In the genomic region with DNA sequence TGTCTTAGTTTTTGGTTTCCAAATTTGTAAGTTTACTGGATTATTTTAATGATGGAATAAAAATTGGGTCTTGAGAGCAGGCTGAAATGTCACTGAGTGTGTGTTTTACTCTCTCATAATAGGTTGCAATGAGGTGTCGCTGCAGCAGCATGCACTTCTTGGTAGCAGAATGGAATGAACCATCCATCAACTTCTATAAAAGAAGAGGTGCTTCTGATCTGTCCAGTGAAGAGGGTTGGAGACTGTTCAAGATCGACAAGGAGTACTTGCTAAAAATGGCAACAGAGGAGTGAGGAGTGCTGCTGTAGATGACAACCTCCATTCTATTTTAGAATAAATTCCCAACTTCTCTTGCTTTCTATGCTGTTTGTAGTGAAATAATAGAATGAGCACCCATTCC, we compare ENCODE assay signal across 9 cellular contexts. TPM values are rescaled to one million over a fixed set of nuclear protein-coding genes. Genes with fewer than 3 reads are reported as not detected.
DNase-seq lines count a peak whose midpoint lies in the region; ATAC-seq lines count a peak whose summit lies in the region.
"Had no signal": no experiment of that assay in that cellular context is flagged by ENCODE, and none has a peak within 500 bp of the region (broad histone marks: within the 10 kb centered on the region; RNA-seq: fewer than 3 reads in every experiment).

No MANE protein-coding gene starts in this region.

- peak overlapping the region; percentile 93 for H3K4me3 Mint-ChIP-seq in activated naive CD8-positive, alpha-beta T cell treated with anti-CD3 and anti-CD28 coated beads, Interleukin-2, amount 10 ng/mL, durations not matched to agents 7 days and 5 days
- H3K4me3 Mint-ChIP-seq in stimulated activated effector memory CD8-positive, alpha-beta T cell treated with anti-CD3 and anti-CD28 coated beads, Interleukin-12 subunit alpha, Interleukin-12 subunit beta, amount 100 ng/mL, for 72 hours: peak overlapping the region; percentile 88

- peak overlapping the region; percentile 97 for H3K27ac Mint-ChIP-seq in activated naive CD8-positive, alpha-beta T cell treated with anti-CD3 and anti-CD28 coated beads, Interleukin-2, amount 10 ng/mL, durations not matched to agents 7 days and 5 days
- H3K27ac Mint-ChIP-seq in stimulated activated effector memory CD8-positive, alpha-beta T cell treated with anti-CD3 and anti-CD28 coated beads, Interleukin-12 subunit alpha, Interleukin-12 subunit beta, amount 100 ng/mL, for 72 hours: no peak overlapping the region

- ATAC-seq in activated naive CD8-positive, alpha-beta T cell treated with anti-CD3 and anti-CD28 coated beads, Interleukin-2, amount 10 ng/mL, durations not matched to agents 7 days and 5 days (ENCODE audit: low read depth): no peak
- ATAC-seq in right cardiac atrium (peak in 1 of 2 donors; percentile 33), GM21528 (IDR thresholded peaks at IDR 0.05; ENCODE audit: low FRiP score, unreplicated experiment) (no peak)
- no peak for ATAC-seq in stimulated activated effector memory CD8-positive, alpha-beta T cell treated with anti-CD3 and anti-CD28 coated beads, Interleukin-12 subunit alpha, Interleukin-12 subunit beta, amount 100 ng/mL, for 72 hours

- 46% methylated on average over 2 of the region's 2 CpGs for WGBS in right cardiac atrium

- peak overlapping the region; percentile 75 for H3K4me3 ChIP-seq in right cardiac atrium (ENCODE audit: low read length)

- H3K9me3 Mint-ChIP-seq in activated naive CD8-positive, alpha-beta T cell treated with anti-CD3 and anti-CD28 coated beads, Interleukin-2, amount 10 ng/mL, durations not matched to agents 7 days and 5 days: no peaks in the 10 kb centered on the region
- H3K9me3 Mint-ChIP-seq in stimulated activated effector memory CD8-positive, alpha-beta T cell treated with anti-CD3 and anti-CD28 coated beads, Interleukin-12 subunit alpha, Interleukin-12 subunit beta, amount 100 ng/mL, for 72 hours: no peaks in the 10 kb centered on the region

- peaks cover 18% of the 10 kb centered on the region for H3K36me3 Mint-ChIP-seq in activated naive CD8-positive, alpha-beta T cell treated with anti-CD3 and anti-CD28 coated beads, Interleukin-2, amount 10 ng/mL, durations not matched to agents 7 days and 5 days
- peaks cover 43% of the 10 kb centered on the region for H3K36me3 Mint-ChIP-seq in stimulated activated effector memory CD8-positive, alpha-beta T cell treated with anti-CD3 and anti-CD28 coated beads, Interleukin-12 subunit alpha, Interleukin-12 subunit beta, amount 100 ng/mL, for 72 hours

- peaks cover 1% of the 10 kb centered on the region for H3K4me1 ChIP-seq in right cardiac atrium (ENCODE audit: control insufficient read depth, insufficient read depth, low read length)

- POLR2A ChIA-PET in activated naive CD8-positive, alpha-beta T cell treated with anti-CD3 and anti-CD28 coated beads, Interleukin-2, amount 10 ng/mL, durations not matched to agents 7 days and 5 days (lab: Charles Lee): interaction anchor here (4.7 kb wide), 1 partner anchor 116 kb away, joined by 59 read pairs; no protein-coding TSS in a partner anchor

- H3K27ac ChIP-seq in right cardiac atrium (ENCODE audit: low read length): no peak overlapping the region

- DNase-seq in M059J (ENCODE audit: low read depth) (peak; percentile 38), right cardiac atrium (no peak), GOT3 (lab: John Stamatoyannopoulos, UW) (no peak), hepatic stellate cell (ENCODE audit: low spot score) (no peak), SIG-M5 treated with dmso at 0.1 percent for 504 hours (lab: John Stamatoyannopoulos, UW; ENCODE audit: unreplicated experiment) (no peak)
- no peak for DNase-seq in activated naive CD8-positive, alpha-beta T cell treated with anti-CD3 and anti-CD28 coated beads, Interleukin-2, amount 10 ng/mL, durations not matched to agents 7 days and 5 days
- no peak for DNase-seq in stimulated activated effector memory CD8-positive, alpha-beta T cell treated with anti-CD3 and anti-CD28 coated beads, Interleukin-12 subunit alpha, Interleukin-12 subunit beta, amount 100 ng/mL, for 72 hours (ENCODE audit: low spot score in 2 of 2)
- DNase-seq: effector CD4-positive, alpha-beta T cell had no signal

- intact Hi-C loops in right cardiac atrium (cut with DNase I): no loop called here

- peaks cover 27% of the 10 kb centered on the region for H3K4me1 Mint-ChIP-seq in activated naive CD8-positive, alpha-beta T cell treated with anti-CD3 and anti-CD28 coated beads, Interleukin-2, amount 10 ng/mL, durations not matched to agents 7 days and 5 days
- peaks cover 27% of the 10 kb centered on the region for H3K4me1 Mint-ChIP-seq in stimulated activated effector memory CD8-positive, alpha-beta T cell treated with anti-CD3 and anti-CD28 coated beads, Interleukin-12 subunit alpha, Interleukin-12 subunit beta, amount 100 ng/mL, for 72 hours

- H3K9me3 ChIP-seq in right cardiac atrium (ENCODE audit: control insufficient read depth, low read length): no peaks in the 10 kb centered on the region

- H3K27me3 ChIP-seq in right cardiac atrium (ENCODE audit: control insufficient read depth, insufficient read depth): no peaks in the 10 kb centered on the region

- no peaks in the 10 kb centered on the region for H3K27me3 Mint-ChIP-seq in activated naive CD8-positive, alpha-beta T cell treated with anti-CD3 and anti-CD28 coated beads, Interleukin-2, amount 10 ng/mL, durations not matched to agents 7 days and 5 days

RNA-seq across cellular contexts. Expression of a gene that starts 2.6 kb away (rescaled TPM):
- 168 and 187 TPM in 2 replicates for total RNA-seq in M059J (2014; rRNA removed; shearing (Covaris generic))
- 100 to 1,000 TPM; 145 to 147 TPM for total RNA-seq in activated naive CD8-positive, alpha-beta T cell treated with anti-CD3 and anti-CD28 coated beads, Interleukin-2, amount 10 ng/mL, durations not matched to agents 7 days and 5 days
- 100 to 1,000 TPM; 275 to 486 (median 317) TPM for total RNA-seq in right cardiac atrium
- 523 TPM for polyA plus RNA-seq in right cardiac atrium

RNA-seq across cellular contexts. Expression of a gene that starts 42.5 kb away (rescaled TPM):
- 47.9 and 75.6 TPM in 2 replicates for total RNA-seq in M059J (2014; rRNA removed; shearing (Covaris generic))
- total RNA-seq in activated naive CD8-positive, alpha-beta T cell treated with anti-CD3 and anti-CD28 coated beads, Interleukin-2, amount 10 ng/mL, durations not matched to agents 7 days and 5 days: 10 to 100 TPM; 27.6 to 28.4 TPM
- total RNA-seq in right cardiac atrium: 10 to 100 TPM; 33.5 to 50.2 (median 38.3) TPM
- polyA plus RNA-seq in right cardiac atrium: 42.3 TPM
